8 cellular contexts compared by ENCODE assay signal in genomic region chr12:1796515-1797010, GRCh38. TPM values are rescaled to one million over a fixed set of nuclear protein-coding genes. Genes with fewer than 3 reads are reported as not detected.
DNase-seq lines count a peak whose midpoint lies in the region; ATAC-seq and TF ChIP-seq lines count a peak whose summit lies in the region.

No MANE protein-coding gene starts in this region.

- TF ChIP-seq CTCF in BJ (IDR thresholded peaks at IDR 0.05; ENCODE audit: insufficient read depth, low read depth, low read length) (no peak), foreskin fibroblast (IDR thresholded peaks at IDR 0.05; ENCODE audit: low read depth, low read length) (no peak), gastrocnemius medialis (IDR thresholded peaks at IDR 0.05 in 4 of 5, conservative IDR thresholded peaks at IDR 0.05 in 1 of 5) (no peak)

- in situ Hi-C loops in gastrocnemius medialis (cut with MboI; ENCODE audit: low sequenced_read_pairs in 4 of 4), result no loop called here

- H3K4me3 ChIP-seq in BJ (ENCODE audit: low read depth, low read length), result peak overlapping the region; percentile 48
- H3K4me3 ChIP-seq in foreskin fibroblast (ENCODE audit: low read depth in 1 of 2, low read length in 2 of 2), result peak overlapping the region; percentile 57 to 63
- H3K4me3 ChIP-seq in gastrocnemius medialis, result peak overlapping the region; percentile 51 to 67 (median 59)

- CTCF ChIA-PET in BJ (lab: Yijun Ruan, JAX), result interaction anchor here (0.6 to 7.0 kb wide), 11 partner anchors 9 to 246 kb away, joined by 3 to 78 read pairs (median 7); no protein-coding TSS in a partner anchor

- peak overlapping the region; percentile 63 to 80 (median 74) for H3K27ac ChIP-seq in gastrocnemius medialis

- ATAC-seq in GM19397 (IDR thresholded peaks at IDR 0.05; ENCODE audit: unreplicated experiment) (peak; percentile 14), HG03571 (IDR thresholded peaks at IDR 0.05; ENCODE audit: unreplicated experiment) (peak; percentile 12), gastrocnemius medialis (peak; percentile 24 to 25)

- TF ChIP-seq POLR2A in gastrocnemius medialis (IDR thresholded peaks at IDR 0.05), result no peak

- intact Hi-C loops in gastrocnemius medialis (cut with DNase I; ENCODE audit: low total_unique reads), result loop anchor here (1.0 to 2.0 kb wide), 2 partner anchors 144 to 238 kb away; no protein-coding TSS in a partner anchor

- H3K36me3 ChIP-seq in BJ (ENCODE audit: control insufficient read depth, insufficient read depth, low read length) (no peaks in the 10 kb centered on the region), gastrocnemius medialis (no peaks in the 10 kb centered on the region)

- POLR2A ChIA-PET in BJ (lab: Charles Lee), result no interaction called here

- H3K9me3 ChIP-seq in gastrocnemius medialis, result no peaks in the 10 kb centered on the region

- DNase-seq in BJ (ENCODE audit: low read depth) (no peak), foreskin fibroblast (peak in 1 of 2 donors; percentile 42), gastrocnemius medialis (no peak), RKO (ENCODE audit: low spot score) (no peak), T1000 (lab: John Stamatoyannopoulos, UW) (no peak)
- peak; percentile 66 to 73 for DNase-seq in activated T-cell treated with anti-CD3 and anti-CD28 coated beads, Interleukin-2, amount 50 U/mL, for 48 hours

- H3K27me3 ChIP-seq in BJ (ENCODE audit: control insufficient read depth, insufficient read depth, low read length) (no peaks in the 10 kb centered on the region), gastrocnemius medialis (no peaks in the 10 kb centered on the region)

- H3K4me1 ChIP-seq in gastrocnemius medialis, result peaks cover 21% of the 10 kb centered on the region in 2 donors

RNA-seq across cellular contexts. Expression of gene LRTM2, which starts 23.8 kb away (rescaled TPM):
- polyA plus RNA-seq in BJ (2011; rRNA removed), result not detected in 2 replicates
- polyA minus RNA-seq in BJ (2011; rRNA and poly(A)+ RNA removed), result not detected in 2 replicates
- total RNA-seq in gastrocnemius medialis, result not detected

Comparison
In these comparisons a context has a peak if more than half of its experiments do, and no peak if none do; other contexts are left out.
1. DNase-seq: peak in activated T-cell treated with anti-CD3 and anti-CD28 coated beads, Interleukin-2, amount 50 U/mL, for 48 hours (2 of 2); none in BJ (single experiment), gastrocnemius medialis (0 of 2), RKO (single experiment) and T1000 (single experiment).
2. Peak in every context shown above with its lines, with median percentiles within 50 percentile points of each other: H3K4me3 ChIP-seq and ATAC-seq.